ENCODE assay signal across 34 cellular contexts in the genomic region with DNA sequence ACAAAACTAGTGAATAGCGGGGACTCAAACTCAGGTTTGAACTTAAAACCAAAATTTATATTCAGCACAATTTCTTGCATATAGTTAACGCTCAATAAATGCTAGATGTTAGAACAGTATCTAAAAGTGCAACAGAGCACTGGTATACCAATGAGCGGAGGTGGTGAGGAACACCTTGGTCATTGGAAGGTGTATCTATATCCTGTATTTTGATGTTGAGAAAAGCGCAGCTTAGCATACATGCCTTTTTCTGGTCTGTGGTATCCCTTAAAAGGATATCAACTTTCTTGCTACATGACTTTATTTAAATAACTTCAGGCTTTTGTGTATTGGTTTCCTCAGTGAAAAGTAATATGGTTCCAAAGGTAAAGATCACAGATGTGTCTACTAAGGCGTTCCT.
"Had no signal": no experiment of that assay in that cellular context is flagged by ENCODE, and none has a peak within 500 bp of the region (broad histone marks: within the 10 kb centered on the region; RNA-seq: fewer than 3 reads in every experiment).

No MANE protein-coding gene starts in this region.

- DNase-seq: Karpas-422, Kasumi-1, MG63, MM.1S, MV-4-11, NCI-H1048, NCI-H1092, NCI-H1092 treated with DMSO at 0.1 percent for 48 hours, NCI-H1105, NCI-H1105 treated with DMSO at 0.1 percent for 48 hours, NCI-H1417, NCI-H1417 treated with DMSO at 0.1 percent for 48 hours, NCI-H1436, NCI-H1436 treated with DMSO at 0.1 percent for 48 hours, NCI-H146, NCI-H1694, NCI-H1694 treated with DMSO at 0.1 percent for 48 hours, NCI-H187, NCI-H187 treated with DMSO at 0.1 percent for 48 hours, NCI-H1930, NCI-H2029, NCI-H2029 treated with DMSO at 0.1 percent for 48 hours, NCI-H2081, NCI-H2081 treated with DMSO at 0.1 percent for 48 hours, NCI-H2107, NCI-H2171, NCI-H2171 treated with DMSO at 0.1 percent for 48 hours, NCI-H2227 treated with DMSO at 0.1 percent for 48 hours, NCI-H226, NCI-H345, NCI-H446, NCI-H446 treated with DMSO at 0.1 percent for 48 hours, NCI-H510A, NCI-H510A treated with DMSO at 0.1 percent for 48 hours had no signal

- H3K36me3 ChIP-seq: MG63 had no signal

- H3K9me3 ChIP-seq: MG63 had no signal

- H3K4me3 ChIP-seq: MG63 had no signal

- H3K27me3 ChIP-seq: MG63 had no signal
